12 cellular contexts compared by ENCODE assay signal in genomic region chr14:91325211-91325610, GRCh38.
DNase-seq lines count a peak whose midpoint lies in the region; ATAC-seq and TF ChIP-seq lines count a peak whose summit lies in the region.
"Had no signal": no experiment of that assay in that cellular context is flagged by ENCODE, and none has a peak within 500 bp of the region (broad histone marks: within the 10 kb centered on the region; RNA-seq: fewer than 3 reads in every experiment).

No MANE protein-coding gene starts in this region.

- H3K27me3 ChIP-seq in heart right ventricle (peaks cover 0 to 11% (median 0%) of the 10 kb centered on the region in 7 donors), upper lobe of left lung (no peaks in the 10 kb centered on the region)

- no peaks in the 10 kb centered on the region for H3K9me3 ChIP-seq in heart right ventricle
- no peaks in the 10 kb centered on the region for H3K9me3 ChIP-seq in upper lobe of left lung

- TF ChIP-seq POLR2A in upper lobe of left lung (IDR thresholded peaks at IDR 0.05) = no peak

- peaks cover 0 to 26% (median 0%) of the 10 kb centered on the region in 9 donors for H3K36me3 ChIP-seq in heart right ventricle
- H3K36me3 ChIP-seq in upper lobe of left lung = peaks cover 0 to 19% (median 12%) of the 10 kb centered on the region in 4 donors

- ATAC-seq in heart right ventricle (no peak), Right ventricle myocardium superior (ENCODE audit: poor library complexity) (no peak), upper lobe of left lung (ENCODE audit: low FRiP score in 2 of 2) (no peak), SK-N-SH treated with all-trans-retinoic acid at 6 μM for 48 hours (no peak)
- ATAC-seq: esophagus mucosa had no signal

- H3K4me1 ChIP-seq in heart right ventricle (peaks cover 4 to 88% (median 67%) of the 10 kb centered on the region in 9 donors), upper lobe of left lung (peaks cover 45 to 63% (median 56%) of the 10 kb centered on the region in 4 donors)

- H3K27ac ChIP-seq in heart right ventricle (peak overlapping the region in 7 of 10 donors; percentile 70 to 90 (median 85)), RWPE1 (peak overlapping the region; percentile 48), upper lobe of left lung (peak overlapping the region; percentile 15 to 88 (median 80))

- CTCF ChIA-PET in RWPE1 (lab: Yijun Ruan, JAX) = interaction anchor here (0.6 to 1.1 kb wide), 4 partner anchors 67 to 191 kb away, joined by 3 to 9 read pairs (median 4); partner anchors contain the start of gene CCDC88C

- TF ChIP-seq CTCF in heart right ventricle (IDR thresholded peaks at IDR 0.05) (no peak), RWPE1 (conservative IDR thresholded peaks at IDR 0.05; ENCODE audit: low read depth) (no peak), upper lobe of left lung (IDR thresholded peaks at IDR 0.05) (no peak)

- no peak overlapping the region for H3K4me3 ChIP-seq in heart right ventricle
- H3K4me3 ChIP-seq in upper lobe of left lung = no peak overlapping the region

- POLR2A ChIA-PET in RWPE1 (lab: Yijun Ruan, JAX; ENCODE audit: low non-redundant PET) = interaction anchor here (0.8 kb wide), 1 partner anchor 93 kb away, joined by 3 read pairs; the partner anchor contains the start of gene CCDC88C

- WGBS in heart right ventricle, 2 donors = 37 to 52% methylated on average over 7 of the region's 7 CpGs
- 68 to 87% methylated on average over 7 of the region's 7 CpGs for WGBS in upper lobe of left lung, 2 donors

- TF ChIP-seq EP300 in upper lobe of left lung (IDR thresholded peaks at IDR 0.05) = no peak

- no peak for DNase-seq in heart right ventricle
- DNase-seq in Right ventricle myocardium superior = no peak
- DNase-seq in RWPE1 (ENCODE audit: low spot score) = no peak
- peak in 23 of 42 donors; percentile 27 to 90 (median 63) for DNase-seq in head of caudate nucleus
- no peak for DNase-seq in upper lobe of left lung
- DNase-seq in NCI-H1105 treated with DMSO at 0.1 percent for 48 hours (lab: John Stamatoyannopoulos, UW) = no peak
- DNase-seq in SHP77 treated with DMSO at 0.1 percent for 48 hours (lab: John Stamatoyannopoulos, UW) = no peak
- DNase-seq: IMR-90, NCI-H1417 treated with DMSO at 0.1 percent for 48 hours, NCI-H526 treated with DMSO at 0.1 percent for 48 hours had no signal

- intact Hi-C loops in heart right ventricle (cut with DNase I) = loop anchor here in 1 of 10 donors (2.0 to 5.0 kb wide), 2 partner anchors 47 to 94 kb away; no protein-coding TSS in a partner anchor
- intact Hi-C loops in Right ventricle myocardium superior (cut with DNase I) = no loop called here
- intact Hi-C loops in head of caudate nucleus (cut with DNase I) = no loop called here

TF ChIP-seq in SK-N-SH treated with all-trans-retinoic acid at 6 μM for 48 hours, 23 proteins besides CTCF, POLR2A, EP300 and RAD21:
- TF ChIP-seq TOX (CRISPR knock-in tag; IDR thresholded peaks at IDR 0.05; ENCODE audit: borderline replicate concordance) = no peak

Comparison
In these comparisons a context has a peak if more than half of its experiments do, and no peak if none do; other contexts are left out.
1. DNase-seq: peak in head of caudate nucleus (23 of 42); none in heart right ventricle (0 of 2), Right ventricle myocardium superior (single experiment), RWPE1 (single experiment), upper lobe of left lung (0 of 2), NCI-H1105 treated with DMSO at 0.1 percent for 48 hours (single experiment) and SHP77 treated with DMSO at 0.1 percent for 48 hours (single experiment).
2. Peak in every context shown above with its lines, with median percentiles within 50 percentile points of each other: H3K27ac ChIP-seq.